16 cellular contexts compared by ENCODE assay signal in the genomic region with DNA sequence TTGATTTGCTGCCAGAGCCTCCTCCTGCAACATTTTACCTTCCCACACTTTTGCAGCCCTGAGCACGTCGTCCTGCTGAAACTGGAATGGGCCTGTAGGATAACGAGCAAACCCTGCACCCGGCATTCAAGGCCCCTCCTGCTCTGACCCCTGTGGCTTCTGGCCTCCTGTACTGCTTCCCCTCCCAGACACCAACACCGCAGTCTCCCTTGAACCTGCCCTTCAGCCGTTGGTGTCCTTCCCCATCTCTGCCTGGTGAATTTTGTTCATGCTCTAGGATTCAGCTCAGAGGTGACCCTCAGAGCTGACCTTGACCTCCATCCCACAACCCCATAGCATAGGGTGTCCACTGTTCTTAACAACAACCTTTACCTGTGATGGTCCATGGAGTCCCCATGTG.
DNase-seq lines count a peak whose midpoint lies in the region; ATAC-seq, FAIRE-seq and TF ChIP-seq lines count a peak whose summit lies in the region.
"Had no signal": no experiment of that assay in that cellular context is flagged by ENCODE, and none has a peak within 500 bp of the region (broad histone marks: within the 10 kb centered on the region; RNA-seq: fewer than 3 reads in every experiment).

No MANE protein-coding gene starts in this region.

- H4K20me1 ChIP-seq in K562 (replicated peaks; ENCODE audit: control insufficient read depth, insufficient read depth, low read length), result 0 out of 2 replicates have a peak, but pooled peaks cover 2% of the 10 kb centered on the region
- H4K20me1 ChIP-seq: BLaER1 had no signal

- H2AFZ ChIP-seq in K562 (ENCODE audit: low read depth, low read length), result no peak overlapping the region

- in situ Hi-C loops in K562 (cut with MboI), result no loop called here

- TF ChIP-seq EP300 in K562 (IDR thresholded peaks at IDR 0.05; ENCODE audit: low read length), result no peak

- POLR2A ChIA-PET in CD4-positive, alpha-beta memory T cell (lab: Charles Lee; ENCODE audit: partially characterized antibody), result no interaction called here
- POLR2A ChIA-PET in K562 (lab: Yijun Ruan, JAX), result no interaction called here

- H3K9me3 Mint-ChIP-seq in CD4-positive, alpha-beta memory T cell, result peaks cover 0 to 2% (median 0%) of the 10 kb centered on the region in 8 donors
- no peaks in the 10 kb centered on the region for H3K9me3 Mint-ChIP-seq in immature natural killer cell
- no peaks in the 10 kb centered on the region for H3K9me3 Mint-ChIP-seq in stimulated activated effector memory CD8-positive, alpha-beta T cell treated with anti-CD3 and anti-CD28 coated beads, Interleukin-12 subunit alpha, Interleukin-12 subunit beta, amount 100 ng/mL, for 72 hours
- H3K9me3 Mint-ChIP-seq in activated naive CD4-positive, alpha-beta T cell treated with anti-CD3 and anti-CD28 coated beads for 36 hours, result no peaks in the 10 kb centered on the region

- H3K4me3 Mint-ChIP-seq in CD4-positive, alpha-beta memory T cell, result no peak overlapping the region
- H3K4me3 Mint-ChIP-seq in immature natural killer cell, result peak overlapping the region in 1 of 5 donors; percentile 56
- H3K4me3 Mint-ChIP-seq in stimulated activated effector memory CD8-positive, alpha-beta T cell treated with anti-CD3 and anti-CD28 coated beads, Interleukin-12 subunit alpha, Interleukin-12 subunit beta, amount 100 ng/mL, for 72 hours, result no peak overlapping the region
- H3K4me3 Mint-ChIP-seq in activated naive CD4-positive, alpha-beta T cell treated with anti-CD3 and anti-CD28 coated beads for 36 hours, result no peak overlapping the region

- no peak for TF ChIP-seq CTCF in K562 (IDR thresholded peaks at IDR 0.05 in 2 of 3, conservative IDR thresholded peaks at IDR 0.05 in 1 of 3; ENCODE audit: insufficient read depth in 2 of 3, low read depth in 1 of 3, low read length in 3 of 3)

- no TSS peak for BruUV-seq in K562 (replicated peaks; lab: Mats Ljungman, UMichigan)

- intact Hi-C loops in CD4-positive, alpha-beta memory T cell (cut with micrococcal nuclease), result no loop called here
- intact Hi-C loops in K562 (cut with micrococcal nuclease), result no loop called here
- intact Hi-C loops in activated naive CD4-positive, alpha-beta T cell treated with anti-CD3 and anti-CD28 coated beads for 36 hours (cut with micrococcal nuclease), result no loop called here

- no peak for TF ChIP-seq RAD21 in K562 (CRISPR knock-in tag; conservative IDR thresholded peaks at IDR 0.05 in 1 of 2, IDR thresholded peaks at IDR 0.05 in 1 of 2)

- no peaks in the 10 kb centered on the region for H3K79me2 ChIP-seq in K562 (ENCODE audit: control insufficient read depth, insufficient read depth, low read length)

- CTCF ChIA-PET in CD4-positive, alpha-beta memory T cell (lab: Charles Lee; ENCODE audit: partially characterized antibody), result no interaction called here
- CTCF ChIA-PET in K562 (lab: Yijun Ruan, JAX; ENCODE audit: low intra/inter-chr PET ratio), result no interaction called here
- CTCF ChIA-PET in activated naive CD4-positive, alpha-beta T cell treated with anti-CD3 and anti-CD28 coated beads for 36 hours (lab: Charles Lee), result no interaction called here

- no peaks in the 10 kb centered on the region for H3K9me3 ChIP-seq in CD4-positive, alpha-beta memory T cell (ENCODE audit: control insufficient read depth in 1 of 2, low read length in 2 of 2)
- H3K9me3 ChIP-seq in K562 (replicated peaks; ENCODE audit: control insufficient read depth, insufficient read depth, low read depth, low read length), result no peaks in the 10 kb centered on the region; the same call in 1 of the 2 replicates
- H3K9me3 ChIP-seq: BLaER1 had no signal

- no peak overlapping the region for H3K4me3 ChIP-seq in CD4-positive, alpha-beta memory T cell (ENCODE audit: low read length in 2 of 2)
- no peak overlapping the region for H3K4me3 ChIP-seq in K562
- H3K4me3 ChIP-seq: BLaER1 had no signal

- H3K9ac ChIP-seq in K562 (ENCODE audit: insufficient read depth in 1 of 2, low read depth in 2 of 2, low read length in 2 of 2), result no peak overlapping the region
- H3K9ac ChIP-seq: BLaER1 had no signal

- ATAC-seq in K562 (no peak), HG03135 (IDR thresholded peaks at IDR 0.05; ENCODE audit: unreplicated experiment) (no peak), HG03025 (IDR thresholded peaks at IDR 0.05; ENCODE audit: low FRiP score, unreplicated experiment) (no peak)
- no peak for ATAC-seq in stimulated activated effector memory CD8-positive, alpha-beta T cell treated with anti-CD3 and anti-CD28 coated beads, Interleukin-12 subunit alpha, Interleukin-12 subunit beta, amount 100 ng/mL, for 72 hours
- ATAC-seq: HCT116 had no signal

- H3K4me2 ChIP-seq in K562 (ENCODE audit: insufficient read depth, low read length), result no peak overlapping the region
- H3K4me2 ChIP-seq: BLaER1 had no signal

- H3K36me3 Mint-ChIP-seq in CD4-positive, alpha-beta memory T cell, result no peaks in the 10 kb centered on the region
- no peaks in the 10 kb centered on the region for H3K36me3 Mint-ChIP-seq in immature natural killer cell
- H3K36me3 Mint-ChIP-seq in stimulated activated effector memory CD8-positive, alpha-beta T cell treated with anti-CD3 and anti-CD28 coated beads, Interleukin-12 subunit alpha, Interleukin-12 subunit beta, amount 100 ng/mL, for 72 hours, result no peaks in the 10 kb centered on the region
- H3K36me3 Mint-ChIP-seq in activated naive CD4-positive, alpha-beta T cell treated with anti-CD3 and anti-CD28 coated beads for 36 hours (ENCODE audit: low read depth), result no peaks in the 10 kb centered on the region

- H3K27me3 ChIP-seq in CD4-positive, alpha-beta memory T cell (ENCODE audit: insufficient read depth, low read length), result no peaks in the 10 kb centered on the region
- 0 out of 5 replicates have a peak, but pooled peaks cover 0 to 6% of the 10 kb centered on the region in 2 experiments for H3K27me3 ChIP-seq in K562 (ENCODE audit: control insufficient read depth in 2 of 2, insufficient read depth in 2 of 2, low read length in 2 of 2)
- H3K27me3 ChIP-seq: BLaER1 had no signal

- WGBS in K562 (ENCODE audit: insufficient coverage, low coverage, missing lambda C conversion rate), result 17% methylated on average over 3 of the region's 6 CpGs

- DNase-seq in CD4-positive, alpha-beta memory T cell, result no peak
- DNase-seq in K562 (ENCODE audit: extremely low read depth in 1 of 4, low spot score in 3 of 4) (no peak), immature natural killer cell (no peak), HuH-7 (ENCODE audit: low spot score) (no peak)
- DNase-seq in stimulated activated effector memory CD8-positive, alpha-beta T cell treated with anti-CD3 and anti-CD28 coated beads, Interleukin-12 subunit alpha, Interleukin-12 subunit beta, amount 100 ng/mL, for 72 hours (ENCODE audit: low spot score in 2 of 2), result peak in 1 of 2 donors; percentile 29
- DNase-seq in activated naive CD4-positive, alpha-beta T cell treated with anti-CD3 and anti-CD28 coated beads for 36 hours, result no peak
- DNase-seq: AML-193, DMS79, IMR-90 had no signal

- no peaks in the 10 kb centered on the region for H3K36me3 ChIP-seq in CD4-positive, alpha-beta memory T cell (ENCODE audit: insufficient read depth, low read length)
- H3K36me3 ChIP-seq in K562 (ENCODE audit: control insufficient read depth, insufficient read depth, low read length), result no peaks in the 10 kb centered on the region
- H3K36me3 ChIP-seq: BLaER1 had no signal

- peaks cover 0 to 6% of the 10 kb centered on the region in 2 donors for H3K27me3 Mint-ChIP-seq in CD4-positive, alpha-beta memory T cell
- peaks cover 2 to 5% (median 3%) of the 10 kb centered on the region in 3 donors for H3K27me3 Mint-ChIP-seq in immature natural killer cell (ENCODE audit: low read depth in 3 of 3)
- H3K27me3 Mint-ChIP-seq in activated naive CD4-positive, alpha-beta T cell treated with anti-CD3 and anti-CD28 coated beads for 36 hours (ENCODE audit: low read depth), result peaks cover 15% of the 10 kb centered on the region

- peak overlapping the region in 6 of 7 donors; percentile 2 to 59 (median 40) for H3K27ac Mint-ChIP-seq in CD4-positive, alpha-beta memory T cell
- peak overlapping the region in 4 of 6 donors; percentile 56 to 97 (median 93) for H3K27ac Mint-ChIP-seq in immature natural killer cell
- H3K27ac Mint-ChIP-seq in stimulated activated effector memory CD8-positive, alpha-beta T cell treated with anti-CD3 and anti-CD28 coated beads, Interleukin-12 subunit alpha, Interleukin-12 subunit beta, amount 100 ng/mL, for 72 hours, result peak overlapping the region; percentile 83
- no peak overlapping the region for H3K27ac Mint-ChIP-seq in activated naive CD4-positive, alpha-beta T cell treated with anti-CD3 and anti-CD28 coated beads for 36 hours

- H3K4me1 Mint-ChIP-seq in CD4-positive, alpha-beta memory T cell, result peaks cover 6 to 50% (median 35%) of the 10 kb centered on the region in 4 donors
- H3K4me1 Mint-ChIP-seq in immature natural killer cell, result peaks cover 56 to 58% of the 10 kb centered on the region in 2 donors
- H3K4me1 Mint-ChIP-seq in stimulated activated effector memory CD8-positive, alpha-beta T cell treated with anti-CD3 and anti-CD28 coated beads, Interleukin-12 subunit alpha, Interleukin-12 subunit beta, amount 100 ng/mL, for 72 hours, result peaks cover 54% of the 10 kb centered on the region
- no peaks in the 10 kb centered on the region for H3K4me1 Mint-ChIP-seq in activated naive CD4-positive, alpha-beta T cell treated with anti-CD3 and anti-CD28 coated beads for 36 hours (ENCODE audit: low read depth)

- H3K9me1 ChIP-seq in K562 (ENCODE audit: control insufficient read depth, insufficient read depth, low read length), result no peaks in the 10 kb centered on the region

- TF ChIP-seq POLR2A in K562 (conservative IDR thresholded peaks at IDR 0.05), result no peak

- H3K4me1 ChIP-seq in CD4-positive, alpha-beta memory T cell (ENCODE audit: insufficient read depth, low read length), result peaks cover 53% of the 10 kb centered on the region
- peaks cover 49 to 53% of the 10 kb centered on the region in 2 experiments for H3K4me1 ChIP-seq in K562 (replicated peaks in 1 of 2; ENCODE audit: control insufficient read depth in 2 of 2, insufficient read depth in 2 of 2, low read length in 2 of 2)
- H3K4me1 ChIP-seq: BLaER1 had no signal

- no peak overlapping the region for H3K27ac ChIP-seq in CD4-positive, alpha-beta memory T cell (ENCODE audit: low read depth, low read length)
- H3K27ac ChIP-seq in K562 (ENCODE audit: extremely low read depth, low read depth, low read length), result no peak overlapping the region
- H3K27ac ChIP-seq: 22Rv1, BLaER1 had no signal

- FAIRE-seq in K562 (lab: Jason Lieb, UNC), result no peak
- FAIRE-seq: GM12892, H1 had no signal

TF ChIP-seq in K562, 482 proteins besides CTCF, POLR2A, EP300 and RAD21:
- TF ChIP-seq RFX1 (IDR thresholded peaks at IDR 0.05) (no peak), ESRRA (IDR thresholded peaks at IDR 0.05; ENCODE audit: borderline replicate concordance, low read depth) (peak; percentile 71)
